9 cellular contexts compared by ENCODE assay signal in genomic region chr4:182143086-182143821, GRCh38.
DNase-seq lines count a peak whose midpoint lies in the region; ATAC-seq, FAIRE-seq and TF ChIP-seq lines count a peak whose summit lies in the region.
"Had no signal": no experiment of that assay in that cellular context is flagged by ENCODE, and none has a peak within 500 bp of the region (broad histone marks: within the 10 kb centered on the region; RNA-seq: fewer than 3 reads in every experiment).

No MANE protein-coding gene starts in this region.

- intact Hi-C loops in pancreas (cut with DNase I), result no loop called here
- intact Hi-C loops in posterior vena cava (cut with DNase I), result no loop called here

- peaks cover 0 to 50% (median 10%) of the 10 kb centered on the region in 4 donors for H3K27me3 ChIP-seq in pancreas

- H3K4me1 ChIP-seq in pancreas, result peaks cover 3 to 5% (median 3%) of the 10 kb centered on the region in 3 donors

- TF ChIP-seq POLR2A in GM12891 (IDR thresholded peaks at IDR 0.05; ENCODE audit: low read depth, low read length), result no peak

- 1 to 2% methylated on average over 36 of the region's 36 CpGs for WGBS in pancreas, 2 donors

- DNase-seq in Caki2 (ENCODE audit: low read depth) (peak; percentile 51), RCC 7860 (ENCODE audit: low spot score) (peak; percentile 30), fibroblast of mammary gland (ENCODE audit: low read depth) (peak; percentile 55), pancreas (peak in 2 of 6 donors; percentile 18 to 47), GM12891 (ENCODE audit: insufficient read length, low spot score) (no peak), posterior vena cava (ENCODE audit: low spot score) (no peak), D341Med (ENCODE audit: low spot score) (no peak)

- H3K36me3 ChIP-seq in pancreas, result no peaks in the 10 kb centered on the region
- H3K36me3 ChIP-seq: neutrophil had no signal

- FAIRE-seq in RCC 7860 (lab: Jason Lieb, UNC) (no peak), pancreas (lab: Jason Lieb, UNC) (no peak), GM12891 (lab: Jason Lieb, UNC) (no peak)

- H3K4me3 ChIP-seq in fibroblast of mammary gland (ENCODE audit: control insufficient read depth, low read depth, low read length) (peak overlapping the region; percentile 81), pancreas (peak overlapping the region; percentile 47 to 62 (median 53))

- H3K27ac ChIP-seq in pancreas, result no peak overlapping the region
- H3K27ac ChIP-seq: neutrophil had no signal

- in situ Hi-C loops in Caki2 (cut with HindIII; ENCODE audit: low pct_unique_long_range_greater_than_20kb, low sequenced_read_pairs), result no loop called here

- ATAC-seq in pancreas (peak; percentile 37 to 70 (median 59)), GM19463 (IDR thresholded peaks at IDR 0.05; ENCODE audit: unreplicated experiment) (no peak)

- no peaks in the 10 kb centered on the region for H3K9me3 ChIP-seq in pancreas
- H3K9me3 ChIP-seq: neutrophil had no signal

- TF ChIP-seq CTCF in fibroblast of mammary gland (conservative IDR thresholded peaks at IDR 0.05; ENCODE audit: control insufficient read depth, insufficient read depth, low read depth, low read length) (peak; percentile 0), pancreas (IDR thresholded peaks at IDR 0.05) (no peak)

TF ChIP-seq in GM12891, 5 proteins besides CTCF, POLR2A, EP300 and RAD21:
- no peak for TF ChIP-seq PAX5 (IDR thresholded peaks at IDR 0.05; ENCODE audit: insufficient read depth, low read length, severe bottlenecking)
- no peak for TF ChIP-seq POU2F2 (IDR thresholded peaks at IDR 0.05; ENCODE audit: low read depth, low read length)
- no peak for TF ChIP-seq POLR2AphosphoS5 (IDR thresholded peaks at IDR 0.05; ENCODE audit: low read depth, low read length)
- no peak for TF ChIP-seq TAF1 (IDR thresholded peaks at IDR 0.05; ENCODE audit: low read depth, low read length)
- no peak for TF ChIP-seq SPI1 (IDR thresholded peaks at IDR 0.05; ENCODE audit: low read depth, low read length)

Comparison
In these comparisons a context has a peak if more than half of its experiments do, and no peak if none do; other contexts are left out.
1. DNase-seq: peak in Caki2 (single experiment), RCC 7860 (single experiment) and fibroblast of mammary gland (single experiment); none in GM12891 (single experiment), posterior vena cava (single experiment) and D341Med (single experiment).